Comparison of ENCODE assay signal across 13 cellular contexts in genomic region chr3:32593903-32594525, GRCh38. TPM values are rescaled to one million over a fixed set of nuclear protein-coding genes. Genes with fewer than 3 reads are reported as not detected.
DNase-seq lines count a peak whose midpoint lies in the region; ATAC-seq and TF ChIP-seq lines count a peak whose summit lies in the region.
"Had no signal": no experiment of that assay in that cellular context is flagged by ENCODE, and none has a peak within 500 bp of the region (broad histone marks: within the 10 kb centered on the region; RNA-seq: fewer than 3 reads in every experiment).

No MANE protein-coding gene starts in this region.

- H3K36me3 Mint-ChIP-seq in activated CD4-positive, alpha-beta T cell treated with anti-CD3 and anti-CD28 coated beads, Interleukin-2, amount 10 ng/mL, durations not matched to agents 7 days and 5 days (ENCODE audit: low read depth) = no peaks in the 10 kb centered on the region
- H3K36me3 Mint-ChIP-seq: activated CD4-positive, alpha-beta memory T cell treated with anti-CD3 and anti-CD28 coated beads for 36 hours had no signal

- no peak overlapping the region for H3K4me2 ChIP-seq in hepatocyte

- WGBS in hepatocyte (ENCODE audit: low lambda C conversion rate, missing lambda C conversion rate) = 87% methylated on average over 4 of the region's 4 CpGs

- H3K27ac Mint-ChIP-seq in activated CD4-positive, alpha-beta T cell treated with anti-CD3 and anti-CD28 coated beads, Interleukin-2, amount 10 ng/mL, durations not matched to agents 7 days and 5 days = no peak overlapping the region
- H3K27ac Mint-ChIP-seq: activated CD4-positive, alpha-beta memory T cell treated with anti-CD3 and anti-CD28 coated beads for 36 hours had no signal

- H3K4me3 Mint-ChIP-seq in activated CD4-positive, alpha-beta T cell treated with anti-CD3 and anti-CD28 coated beads, Interleukin-2, amount 10 ng/mL, durations not matched to agents 7 days and 5 days = no peak overlapping the region
- H3K4me3 Mint-ChIP-seq: activated CD4-positive, alpha-beta memory T cell treated with anti-CD3 and anti-CD28 coated beads for 36 hours had no signal

- H3K9me2 ChIP-seq in hepatocyte (replicated peaks; ENCODE audit: insufficient read depth) = no peaks in the 10 kb centered on the region

- H3K27me3 ChIP-seq in right atrium auricular region (no peaks in the 10 kb centered on the region), hepatocyte (no peaks in the 10 kb centered on the region)
- H3K27me3 ChIP-seq: testis had no signal

- H3K9me3 ChIP-seq in right atrium auricular region (no peaks in the 10 kb centered on the region), hepatocyte (ENCODE audit: low read depth) (no peaks in the 10 kb centered on the region)
- H3K9me3 ChIP-seq: testis had no signal

- no peaks in the 10 kb centered on the region for H4K20me1 ChIP-seq in hepatocyte (ENCODE audit: insufficient read depth, poor library complexity, severe bottlenecking)

- H3K4me1 Mint-ChIP-seq in activated CD4-positive, alpha-beta T cell treated with anti-CD3 and anti-CD28 coated beads, Interleukin-2, amount 10 ng/mL, durations not matched to agents 7 days and 5 days = no peaks in the 10 kb centered on the region

- CTCF ChIA-PET in activated CD4-positive, alpha-beta T cell treated with anti-CD3 and anti-CD28 coated beads, Interleukin-2, amount 10 ng/mL, durations not matched to agents 7 days and 5 days (lab: Charles Lee) = interaction anchor here (0.6 kb wide), 1 partner anchor 225 kb away, joined by 3 read pairs; no protein-coding TSS in a partner anchor

- H3K27me3 Mint-ChIP-seq in activated CD4-positive, alpha-beta T cell treated with anti-CD3 and anti-CD28 coated beads, Interleukin-2, amount 10 ng/mL, durations not matched to agents 7 days and 5 days = peaks cover 12% of the 10 kb centered on the region

- no peaks in the 10 kb centered on the region for H3K79me2 ChIP-seq in hepatocyte

- TF ChIP-seq CTCF in right atrium auricular region (IDR thresholded peaks at IDR 0.05) = no peak
- TF ChIP-seq CTCF in cardiac fibroblast (IDR thresholded peaks at IDR 0.05; ENCODE audit: low read depth, low read length) = no peak
- TF ChIP-seq CTCF in GM13977 (IDR thresholded peaks at IDR 0.05; ENCODE audit: extremely low read depth, insufficient read depth, missing control alignments) = no peak
- no peak for TF ChIP-seq CTCF in hepatocyte (IDR thresholded peaks at IDR 0.05; ENCODE audit: poor library complexity)

- in situ Hi-C loops in GM13977 (cut with MboI; ENCODE audit: low pct_unique_long_range_greater_than_20kb, low sequenced_read_pairs, unreplicated experiment) = no loop called here

- H3K27ac ChIP-seq in right atrium auricular region (peak overlapping the region in 1 of 2 donors; percentile 56), hepatocyte (no peak overlapping the region)
- H3K27ac ChIP-seq: testis had no signal

- DNase-seq in left ventricle myocardium superior (no peak), right atrium auricular region (ENCODE audit: low spot score) (no peak), cardiac fibroblast (ENCODE audit: low read depth in 2 of 2) (peak; percentile 67 to 84), inferior parietal cortex (ENCODE audit: extremely low spot score) (peak; percentile 38), GM13977 (ENCODE audit: low spot score) (no peak), posterior cingulate gyrus (no peak), hepatocyte (ENCODE audit: low spot score) (no peak)
- no peak for DNase-seq in activated CD4-positive, alpha-beta T cell treated with anti-CD3 and anti-CD28 coated beads, Interleukin-2, amount 10 ng/mL, durations not matched to agents 7 days and 5 days
- DNase-seq: activated CD4-positive, alpha-beta memory T cell treated with anti-CD3 and anti-CD28 coated beads for 36 hours; NCI-H524; SHP77; T1000; testis had no signal

- H3K4me1 ChIP-seq in right atrium auricular region = peaks cover 0 to 28% of the 10 kb centered on the region in 2 donors
- no peaks in the 10 kb centered on the region for H3K4me1 ChIP-seq in hepatocyte (ENCODE audit: insufficient read depth)
- H3K4me1 ChIP-seq: testis had no signal

- POLR2A ChIA-PET in activated CD4-positive, alpha-beta T cell treated with anti-CD3 and anti-CD28 coated beads, Interleukin-2, amount 10 ng/mL, durations not matched to agents 7 days and 5 days (lab: Charles Lee) = no interaction called here

- intact Hi-C loops in left ventricle myocardium superior (cut with micrococcal nuclease) (no loop called here), posterior cingulate gyrus (cut with DNase I) (no loop called here)

- peak; percentile 43 for ATAC-seq in left ventricle myocardium superior

- no peak overlapping the region for H3K4me3 ChIP-seq in right atrium auricular region
- no peak overlapping the region for H3K4me3 ChIP-seq in cardiac fibroblast (replicated peaks in 1 of 2; ENCODE audit: low read depth in 2 of 2, low read length in 2 of 2)
- H3K4me3 ChIP-seq in hepatocyte = no peak overlapping the region
- H3K4me3 ChIP-seq: testis had no signal

- no peaks in the 10 kb centered on the region for H3K36me3 ChIP-seq in right atrium auricular region
- no peaks in the 10 kb centered on the region for H3K36me3 ChIP-seq in hepatocyte (replicated peaks; ENCODE audit: insufficient read depth, low read depth)

- no peak overlapping the region for H2AFZ ChIP-seq in hepatocyte

- no peaks in the 10 kb centered on the region for H3K9me3 Mint-ChIP-seq in activated CD4-positive, alpha-beta T cell treated with anti-CD3 and anti-CD28 coated beads, Interleukin-2, amount 10 ng/mL, durations not matched to agents 7 days and 5 days
- H3K9me3 Mint-ChIP-seq: activated CD4-positive, alpha-beta memory T cell treated with anti-CD3 and anti-CD28 coated beads for 36 hours had no signal

RNA-seq across cellular contexts. Expression of gene DYNC1LI1, which starts 23.4 kb away (rescaled TPM):
- 53.5 TPM for total RNA-seq in left ventricle myocardium superior
- 10 to 100 TPM; 36.6 to 39.7 TPM for total RNA-seq in right atrium auricular region
- 41.7 and 56.4 TPM in 2 replicates for total RNA-seq in hepatocyte
- polyA plus RNA-seq in hepatocyte = 36.0 and 40.8 TPM in 2 replicates
- total RNA-seq in activated CD4-positive, alpha-beta T cell treated with anti-CD3 and anti-CD28 coated beads, Interleukin-2, amount 10 ng/mL, durations not matched to agents 7 days and 5 days = 10 to 100 TPM; 26.9 to 28.3 TPM

Comparison
In these comparisons a context has a peak if more than half of its experiments do, and no peak if none do; other contexts are left out.
1. DNase-seq: peak in cardiac fibroblast (2 of 2) and inferior parietal cortex (single experiment); none in left ventricle myocardium superior (single experiment), right atrium auricular region (single experiment), GM13977 (single experiment), posterior cingulate gyrus (0 of 10), hepatocyte (single experiment) and activated CD4-positive, alpha-beta T cell treated with anti-CD3 and anti-CD28 coated beads, Interleukin-2, amount 10 ng/mL, durations not matched to agents 7 days and 5 days (single experiment).